ENCODE assay signal across 21 cellular contexts in genomic region chr6:97865612-97866011, GRCh38.
A peak's percentile ranks its signal among the peaks of the same experiment; 100 is the strongest.
DNase-seq lines count a peak whose midpoint lies in the region; TF ChIP-seq lines count a peak whose summit lies in the region.
"Had no signal": no experiment of that assay in that cellular context is flagged by ENCODE, and none has a peak within 500 bp of the region (broad histone marks: within the 10 kb centered on the region; RNA-seq: fewer than 3 reads in every experiment).

No MANE protein-coding gene starts in this region.

- no peak overlapping the region for H3K27ac Mint-ChIP-seq in MCF 10A (ENCODE audit: low read depth, unreplicated experiment)
- H3K27ac Mint-ChIP-seq: CD4-positive, alpha-beta memory T cell; HFFc6 had no signal

- H3K4me2 ChIP-seq in mammary epithelial cell (ENCODE audit: insufficient read depth, low read depth, low read length) (peak overlapping the region; percentile 14), smooth muscle cell (no peak overlapping the region)
- H3K4me2 ChIP-seq: BLaER1 had no signal

- BruUV-seq in mammary epithelial cell (replicated peaks; lab: Mats Ljungman, UMichigan) (no TSS peak), MCF 10A (replicated peaks; lab: Mats Ljungman, UMichigan) (no TSS peak)

- H3K36me3 ChIP-seq in mammary epithelial cell (ENCODE audit: insufficient read depth, low read length) = no peaks in the 10 kb centered on the region
- H3K36me3 ChIP-seq in smooth muscle cell (ENCODE audit: low read depth) = no peaks in the 10 kb centered on the region
- H3K36me3 ChIP-seq: BLaER1 had no signal

- H3K4me3 ChIP-seq in mammary epithelial cell (replicated peaks in 1 of 3; ENCODE audit: insufficient read depth in 1 of 3, low read depth in 2 of 3, low read length in 3 of 3) = no peak overlapping the region
- H3K4me3 ChIP-seq in smooth muscle cell = no peak overlapping the region
- H3K4me3 ChIP-seq: BLaER1 had no signal

- H3K36me3 Mint-ChIP-seq in MCF 10A (ENCODE audit: insufficient read depth, unreplicated experiment) = no peaks in the 10 kb centered on the region
- H3K36me3 Mint-ChIP-seq: CD4-positive, alpha-beta memory T cell had no signal

- CTCF ChIA-PET in mammary epithelial cell (lab: Charles Lee; ENCODE audit: low non-redundant PET) (no interaction called here), MCF 10A (lab: Yijun Ruan, JAX) (interaction anchor here (0.6 kb wide), 1 partner anchor 447 kb away, joined by 3 read pairs; no protein-coding TSS in a partner anchor)

- dilution Hi-C loops in mammary epithelial cell (cut with HindIII; ENCODE audit: low sequenced_read_pairs) = no loop called here

- H4K20me1 ChIP-seq in mammary epithelial cell (ENCODE audit: insufficient read depth, low read length) (no peaks in the 10 kb centered on the region), smooth muscle cell (ENCODE audit: low read depth) (no peaks in the 10 kb centered on the region)
- H4K20me1 ChIP-seq: BLaER1 had no signal

- H3K27me3 ChIP-seq in mammary epithelial cell (ENCODE audit: insufficient read depth, low read length) (no peaks in the 10 kb centered on the region), smooth muscle cell (ENCODE audit: low read depth) (no peaks in the 10 kb centered on the region)
- H3K27me3 ChIP-seq: BLaER1 had no signal

- H3K79me2 ChIP-seq in mammary epithelial cell (ENCODE audit: insufficient read depth, low read length) = no peaks in the 10 kb centered on the region
- H3K79me2 ChIP-seq in smooth muscle cell (ENCODE audit: low read depth) = no peaks in the 10 kb centered on the region

- H3K9ac ChIP-seq in mammary epithelial cell (ENCODE audit: insufficient read depth, low read length) (no peak overlapping the region), smooth muscle cell (ENCODE audit: low read depth) (no peak overlapping the region)
- H3K9ac ChIP-seq: BLaER1 had no signal

- no peaks in the 10 kb centered on the region for H3K4me1 ChIP-seq in mammary epithelial cell (ENCODE audit: insufficient read depth, low read length)
- H3K4me1 ChIP-seq in smooth muscle cell (ENCODE audit: low read depth) = no peaks in the 10 kb centered on the region
- H3K4me1 ChIP-seq: BLaER1 had no signal

- H3K27me3 Mint-ChIP-seq in MCF 10A (ENCODE audit: insufficient read depth, unreplicated experiment) = peaks cover 19% of the 10 kb centered on the region
- H3K27me3 Mint-ChIP-seq: CD4-positive, alpha-beta memory T cell had no signal

- no peaks in the 10 kb centered on the region for H3F3A ChIP-seq in smooth muscle cell (ENCODE audit: low read depth)

- in situ Hi-C loops in mammary epithelial cell (cut with MboI; ENCODE audit: low sequenced_read_pairs in 2 of 2) = no loop called here

- intact Hi-C loops in mammary epithelial cell (cut with micrococcal nuclease) = no loop called here
- intact Hi-C loops in MCF 10A (cut with micrococcal nuclease) = no loop called here

- H2AFZ ChIP-seq in mammary epithelial cell (ENCODE audit: low read depth, low read length) (peak overlapping the region; percentile 33), smooth muscle cell (ENCODE audit: low read depth) (peak overlapping the region; percentile 42)

- POLR2A ChIA-PET in MCF 10A (lab: Yijun Ruan, JAX) = no interaction called here

- no peak overlapping the region for H3K4me3 Mint-ChIP-seq in MCF 10A (ENCODE audit: unreplicated experiment)
- H3K4me3 Mint-ChIP-seq: CD4-positive, alpha-beta memory T cell; HFFc6 had no signal

- no peaks in the 10 kb centered on the region for H3K9me3 Mint-ChIP-seq in MCF 10A (ENCODE audit: unreplicated experiment)

- no peaks in the 10 kb centered on the region for H3K9me3 ChIP-seq in mammary epithelial cell (replicated peaks; ENCODE audit: insufficient read depth, low read length)
- H3K9me3 ChIP-seq in smooth muscle cell (replicated peaks; ENCODE audit: low read depth) = no peaks in the 10 kb centered on the region
- H3K9me3 ChIP-seq: BLaER1 had no signal

- DNase-seq in mammary epithelial cell (no peak), MCF 10A (ENCODE audit: unreplicated experiment) (no peak), epithelial cell of prostate (ENCODE audit: low read depth, low spot score) (no peak), kidney tubule cell (ENCODE audit: low spot score) (peak; percentile 31), smooth muscle cell (lab: John Stamatoyannopoulos, UW; ENCODE audit: unreplicated experiment) (no peak), dedifferentiated amniotic fluid mesenchymal stem cell (ENCODE audit: extremely low spot score) (no peak), NCI-H1694 treated with DMSO at 0.1 percent for 48 hours (lab: John Stamatoyannopoulos, UW) (no peak), COLO668 (lab: John Stamatoyannopoulos, UW; ENCODE audit: unreplicated experiment) (no peak)
- DNase-seq: 8988T; Calu3; CD4-positive, alpha-beta memory T cell; EL; HFFc6; KG1; NCI-H187 treated with DMSO at 0.1 percent for 48 hours; NCI-H226; NCI-H524; NCI-H82; OCI-M1; SIG-M5 had no signal

- H3K27ac ChIP-seq in mammary epithelial cell (ENCODE audit: insufficient read depth, low read depth, low read length) (no peak overlapping the region), epithelial cell of prostate (peak overlapping the region; percentile 39), smooth muscle cell (ENCODE audit: low read depth) (no peak overlapping the region)
- H3K27ac ChIP-seq: BLaER1 had no signal

- 69% methylated on average over 2 of the region's 2 CpGs for WGBS in mammary epithelial cell (ENCODE audit: low coverage, missing lambda C conversion rate)
- WGBS in smooth muscle cell (ENCODE audit: low lambda C conversion rate) = 63% methylated on average over 2 of the region's 2 CpGs

- TF ChIP-seq CTCF in mammary epithelial cell (conservative IDR thresholded peaks at IDR 0.05 in 1 of 2, IDR thresholded peaks at IDR 0.05 in 1 of 2; ENCODE audit: extremely low read depth in 1 of 2, insufficient read depth in 1 of 2, low read depth in 1 of 2, low read length in 2 of 2) (no peak), MCF 10A (IDR thresholded peaks at IDR 0.05; ENCODE audit: unreplicated experiment) (no peak), smooth muscle cell (IDR thresholded peaks at IDR 0.05; ENCODE audit: borderline replicate concordance, insufficient read depth, poor library complexity, severe bottlenecking) (no peak)

- H3K4me1 Mint-ChIP-seq in MCF 10A (ENCODE audit: insufficient read depth, unreplicated experiment) = no peaks in the 10 kb centered on the region
- H3K4me1 Mint-ChIP-seq: CD4-positive, alpha-beta memory T cell had no signal
